ENCODE assay signal across 18 cellular contexts in the genomic region with DNA sequence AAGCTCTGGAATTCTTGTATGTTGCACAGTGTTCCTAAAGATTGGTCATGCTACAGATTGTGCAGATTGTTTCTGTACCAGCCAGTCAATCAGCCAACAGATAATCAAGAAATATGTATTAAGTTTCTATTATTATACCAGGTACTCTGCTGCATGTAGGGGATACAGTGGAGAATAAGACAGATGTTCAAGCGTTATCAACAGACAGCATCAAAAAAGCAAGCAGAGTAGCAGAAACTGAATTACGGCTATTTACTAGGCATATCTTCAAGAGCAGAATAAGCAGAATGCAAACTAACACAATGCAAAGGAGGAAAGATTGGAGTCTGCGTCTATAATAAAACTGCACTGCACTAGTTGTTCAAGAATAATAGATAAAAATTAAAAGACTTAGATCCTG.
"Had no signal": no experiment of that assay in that cellular context is flagged by ENCODE, and none has a peak within 500 bp of the region (broad histone marks: within the 10 kb centered on the region; RNA-seq: fewer than 3 reads in every experiment).

No MANE protein-coding gene starts in this region.

- H3K27ac Mint-ChIP-seq: nephron, progenitor cell of endocrine pancreas had no signal

- H3K4me3 Mint-ChIP-seq: nephron had no signal

- ATAC-seq: esophagus mucosa; gastrocnemius medialis; heart right ventricle; left lobe of liver; pancreas; right cardiac atrium; stimulated activated naive CD8-positive, alpha-beta T cell treated with anti-CD3 and anti-CD28 coated beads, Interleukin-15, Interleukin-2, amounts not matched to agents 100 U/mL and 50 U/mL, for 24 hours had no signal

- DNase-seq: effector memory CD4-positive, alpha-beta T cell; gastrocnemius medialis; heart right ventricle; hypothalamus; islet precursor cell; occipital lobe; pancreas; right cardiac atrium; small intestine; stimulated activated CD4-positive, alpha-beta T cell treated with anti-CD3 and anti-CD28 coated beads, Interleukin-2, amount 100 ng/mL, for 48 hours; stimulated activated naive CD8-positive, alpha-beta T cell treated with anti-CD3 and anti-CD28 coated beads, Interleukin-15, Interleukin-2, amounts not matched to agents 100 U/mL and 50 U/mL, for 24 hours; tibial artery; upper lobe of left lung; uterus had no signal
